16 cellular contexts compared by ENCODE assay signal in genomic region chr6:144555078-144555477, GRCh38.
A peak's percentile ranks its signal among the peaks of the same experiment; 100 is the strongest.
DNase-seq lines count a peak whose midpoint lies in the region; ATAC-seq and TF ChIP-seq lines count a peak whose summit lies in the region.
"Had no signal": no experiment of that assay in that cellular context is flagged by ENCODE, and none has a peak within 500 bp of the region (broad histone marks: within the 10 kb centered on the region; RNA-seq: fewer than 3 reads in every experiment).

No MANE protein-coding gene starts in this region.

- H3K4me1 Mint-ChIP-seq in activated T-cell treated with anti-CD3 and anti-CD28 coated beads, Interleukin-2, amount 50 U/mL, for 4 hours (ENCODE audit: low read depth), result peaks cover 16% of the 10 kb centered on the region
- H3K4me1 Mint-ChIP-seq in activated naive CD8-positive, alpha-beta T cell treated with anti-CD3 and anti-CD28 coated beads, Interleukin-2, amount 50 U/mL, for 24 hours, result peaks cover 15% of the 10 kb centered on the region
- H3K4me1 Mint-ChIP-seq in progenitor cell of endocrine pancreas (ENCODE audit: low read depth), result peaks cover 6% of the 10 kb centered on the region

- H3K4me3 ChIP-seq in foreskin fibroblast (ENCODE audit: low read depth in 1 of 2, low read length in 2 of 2), result no peak overlapping the region

- no peak overlapping the region for H3K4me3 Mint-ChIP-seq in activated T-cell treated with anti-CD3 and anti-CD28 coated beads, Interleukin-2, amount 50 U/mL, for 4 hours
- no peak overlapping the region for H3K4me3 Mint-ChIP-seq in activated naive CD8-positive, alpha-beta T cell treated with anti-CD3 and anti-CD28 coated beads, Interleukin-2, amount 50 U/mL, for 24 hours
- H3K4me3 Mint-ChIP-seq in progenitor cell of endocrine pancreas (ENCODE audit: low read depth), result no peak overlapping the region

- H3K27me3 Mint-ChIP-seq in activated T-cell treated with anti-CD3 and anti-CD28 coated beads, Interleukin-2, amount 50 U/mL, for 4 hours (ENCODE audit: low read depth), result no peaks in the 10 kb centered on the region
- H3K27me3 Mint-ChIP-seq in activated naive CD8-positive, alpha-beta T cell treated with anti-CD3 and anti-CD28 coated beads, Interleukin-2, amount 50 U/mL, for 24 hours, result no peaks in the 10 kb centered on the region
- no peaks in the 10 kb centered on the region for H3K27me3 Mint-ChIP-seq in progenitor cell of endocrine pancreas
- H3K27me3 Mint-ChIP-seq: CD4-positive, CD25-positive, alpha-beta regulatory T cell had no signal

- ATAC-seq in activated T-cell treated with anti-CD3 and anti-CD28 coated beads, Interleukin-2, amount 50 U/mL, for 4 hours, result peak; percentile 55 to 61
- peak; percentile 28 for ATAC-seq in activated naive CD8-positive, alpha-beta T cell treated with anti-CD3 and anti-CD28 coated beads, Interleukin-2, amount 50 U/mL, for 24 hours

- H3K27ac Mint-ChIP-seq in activated naive CD8-positive, alpha-beta T cell treated with anti-CD3 and anti-CD28 coated beads, Interleukin-2, amount 50 U/mL, for 24 hours, result peak overlapping the region; percentile 14
- peak overlapping the region; percentile 73 for H3K27ac Mint-ChIP-seq in progenitor cell of endocrine pancreas

- no peaks in the 10 kb centered on the region for H3K9me3 Mint-ChIP-seq in activated T-cell treated with anti-CD3 and anti-CD28 coated beads, Interleukin-2, amount 50 U/mL, for 4 hours
- H3K9me3 Mint-ChIP-seq in activated naive CD8-positive, alpha-beta T cell treated with anti-CD3 and anti-CD28 coated beads, Interleukin-2, amount 50 U/mL, for 24 hours, result no peaks in the 10 kb centered on the region
- H3K9me3 Mint-ChIP-seq in progenitor cell of endocrine pancreas (ENCODE audit: low read depth), result no peaks in the 10 kb centered on the region
- H3K9me3 Mint-ChIP-seq: CD4-positive, CD25-positive, alpha-beta regulatory T cell had no signal

- no peak for DNase-seq in activated T-cell treated with anti-CD3 and anti-CD28 coated beads, Interleukin-2, amount 50 U/mL, for 4 hours
- DNase-seq in activated T-cell treated with anti-CD3 and anti-CD28 coated beads for 4 hours (no peak), MV-4-11 (lab: John Stamatoyannopoulos, UW) (peak; percentile 15), progenitor cell of endocrine pancreas (ENCODE audit: low spot score, unreplicated experiment) (no peak), NCI-H2107 treated with DMSO at 0.1 percent for 48 hours (lab: John Stamatoyannopoulos, UW; ENCODE audit: unreplicated experiment) (no peak), foreskin fibroblast (no peak)
- no peak for DNase-seq in activated naive CD8-positive, alpha-beta T cell treated with anti-CD3 and anti-CD28 coated beads, Interleukin-2, amount 50 U/mL, for 24 hours
- DNase-seq: ACHN; CD4-positive, CD25-positive, alpha-beta regulatory T cell; DMS79 treated with DMSO at 0.1 percent for 48 hours; HCEC 1CT; Karpas-422; MM.1S; NCI-H1417; NCI-H2029; NCI-H510A treated with DMSO at 0.1 percent for 48 hours had no signal

- peaks cover 38% of the 10 kb centered on the region for H3K36me3 Mint-ChIP-seq in activated T-cell treated with anti-CD3 and anti-CD28 coated beads, Interleukin-2, amount 50 U/mL, for 4 hours (ENCODE audit: insufficient read depth)
- H3K36me3 Mint-ChIP-seq in activated naive CD8-positive, alpha-beta T cell treated with anti-CD3 and anti-CD28 coated beads, Interleukin-2, amount 50 U/mL, for 24 hours (ENCODE audit: low read depth), result peaks cover 32% of the 10 kb centered on the region
- H3K36me3 Mint-ChIP-seq in progenitor cell of endocrine pancreas (ENCODE audit: insufficient read depth), result peaks cover 36% of the 10 kb centered on the region

- TF ChIP-seq CTCF in progenitor cell of endocrine pancreas (IDR thresholded peaks at IDR 0.05; ENCODE audit: unreplicated experiment) (no peak), foreskin fibroblast (IDR thresholded peaks at IDR 0.05; ENCODE audit: low read depth, low read length) (no peak)
